ENCODE assay signal across 8 cellular contexts in genomic region chr11:60169264-60169915, GRCh38. TPM values are rescaled to one million over a fixed set of nuclear protein-coding genes. Genes with fewer than 3 reads are reported as not detected.
A peak's percentile ranks its signal among the peaks of the same experiment; 100 is the strongest.
DNase-seq lines count a peak whose midpoint lies in the region; ATAC-seq and TF ChIP-seq lines count a peak whose summit lies in the region.

No MANE protein-coding gene starts in this region.

- H3K9me3 ChIP-seq in liver (ENCODE audit: control insufficient read depth in 4 of 4, low read length in 3 of 4), result no peaks in the 10 kb centered on the region
- H3K9me3 ChIP-seq in CD8-positive, alpha-beta T cell (ENCODE audit: low read length), result no peaks in the 10 kb centered on the region

- ATAC-seq in HG03280 (IDR thresholded peaks at IDR 0.05; ENCODE audit: unreplicated experiment), result no peak
- ATAC-seq in CD8-positive, alpha-beta T cell, result no peak

- H3K27me3 Mint-ChIP-seq in CD8-positive, alpha-beta T cell (ENCODE audit: low read depth), result peaks cover 2% of the 10 kb centered on the region

- WGBS in liver, result 74% methylated on average over 6 of the region's 6 CpGs

- no peaks in the 10 kb centered on the region for H3K36me3 ChIP-seq in liver (ENCODE audit: control insufficient read depth in 4 of 4, insufficient read depth in 3 of 4, low read depth in 1 of 4, low read length in 3 of 4)
- H3K36me3 ChIP-seq in CD8-positive, alpha-beta T cell (ENCODE audit: insufficient read depth, low read length), result no peaks in the 10 kb centered on the region

- peak; percentile 41 for TF ChIP-seq CTCF in liver (IDR thresholded peaks at IDR 0.05; ENCODE audit: low read depth, low read length, missing input control)
- no peak for TF ChIP-seq CTCF in CD8-positive, alpha-beta T cell (IDR thresholded peaks at IDR 0.05)

- DNase-seq in CD1c-positive myeloid dendritic cell (ENCODE audit: extremely low spot score) (peak; percentile 73), astrocyte of the hippocampus (ENCODE audit: low read depth, low spot score) (peak; percentile 6), head of caudate nucleus (no peak), islet precursor cell (no peak)
- DNase-seq in Jurkat, Clone E6-1 (ENCODE audit: low read depth, low spot score), result peak; percentile 52
- no peak for DNase-seq in CD8-positive, alpha-beta T cell

- H3K9me3 Mint-ChIP-seq in CD8-positive, alpha-beta T cell, result peaks cover 8% of the 10 kb centered on the region

- no peak overlapping the region for H3K4me3 ChIP-seq in Jurkat, Clone E6-1 (ENCODE audit: low read length)
- no peak overlapping the region for H3K4me3 ChIP-seq in liver (ENCODE audit: low read depth in 1 of 3, low read length in 3 of 3)
- H3K4me3 ChIP-seq in CD8-positive, alpha-beta T cell (ENCODE audit: low read depth, low read length), result no peak overlapping the region

- POLR2A ChIA-PET in CD8-positive, alpha-beta T cell (lab: Charles Lee), result no interaction called here

- no peak overlapping the region for H3K4me3 Mint-ChIP-seq in CD8-positive, alpha-beta T cell

- H3K27me3 ChIP-seq in liver (ENCODE audit: control insufficient read depth in 4 of 4, insufficient read depth in 4 of 4, low read length in 3 of 4), result no peaks in the 10 kb centered on the region
- no peaks in the 10 kb centered on the region for H3K27me3 ChIP-seq in CD8-positive, alpha-beta T cell (ENCODE audit: insufficient read depth, low read length)

- no peaks in the 10 kb centered on the region for H3K4me1 ChIP-seq in liver (ENCODE audit: control insufficient read depth in 4 of 4, insufficient read depth in 4 of 4, low read length in 3 of 4)
- H3K4me1 ChIP-seq in CD8-positive, alpha-beta T cell (ENCODE audit: insufficient read depth, low read length), result no peaks in the 10 kb centered on the region

- intact Hi-C loops in CD8-positive, alpha-beta T cell (cut with DNase I, micrococcal nuclease), result no loop called here
- intact Hi-C loops in head of caudate nucleus (cut with DNase I), result no loop called here

- no peak overlapping the region for H3K9ac ChIP-seq in liver (ENCODE audit: low read depth in 1 of 2, low read length in 2 of 2)

- H3K27ac Mint-ChIP-seq in CD8-positive, alpha-beta T cell, result no peak overlapping the region

- no peaks in the 10 kb centered on the region for H3K4me1 Mint-ChIP-seq in CD8-positive, alpha-beta T cell (ENCODE audit: low read depth)

- TF ChIP-seq RAD21 in liver (IDR thresholded peaks at IDR 0.05), result peak; percentile 68 to 75

- H3K36me3 Mint-ChIP-seq in CD8-positive, alpha-beta T cell, result no peaks in the 10 kb centered on the region

- CTCF ChIA-PET in CD8-positive, alpha-beta T cell (lab: Charles Lee), result no interaction called here

- H3K27ac ChIP-seq in liver (ENCODE audit: low read depth in 1 of 2, low read length in 2 of 2), result no peak overlapping the region
- no peak overlapping the region for H3K27ac ChIP-seq in CD8-positive, alpha-beta T cell (ENCODE audit: low read depth, low read length)

TF ChIP-seq in liver, 16 proteins besides CTCF, POLR2A, EP300 and RAD21:
- TF ChIP-seq HNF4A (conservative IDR thresholded peaks at IDR 0.05) (no peak), JUND (IDR thresholded peaks at IDR 0.05) (no peak), RXRA (IDR thresholded peaks at IDR 0.05) (no peak)

RNA-seq across cellular contexts. Expression of gene MS4A6A, which starts 13.5 kb away (rescaled TPM):
- not detected for polyA plus RNA-seq in Jurkat, Clone E6-1 (2012; ENCODE audit: insufficient read depth, insufficient read length)
- 100 to 1,000 TPM in 1 of 2 donors, 10 to 100 TPM in 1; 83.4 to 115 TPM for total RNA-seq in liver
- 100 to 1,000 TPM in 1 of 2 donors, 10 to 100 TPM in 1; 64.6 to 117 TPM for polyA plus RNA-seq in liver
- total RNA-seq in CD8-positive, alpha-beta T cell, result not detected

Comparison
In these comparisons a context has a peak if more than half of its experiments do, and no peak if none do; other contexts are left out.
1. DNase-seq: peak in CD1c-positive myeloid dendritic cell (single experiment), Jurkat, Clone E6-1 (single experiment) and astrocyte of the hippocampus (single experiment); none in CD8-positive, alpha-beta T cell (0 of 7), head of caudate nucleus (0 of 42) and islet precursor cell (single experiment).
2. RNA of gene MS4A6A, which starts 13.5 kb away (total RNA-seq): 83.4 to 115 TPM in liver; not detected in CD8-positive, alpha-beta T cell; every median in the first group is over 10 times any median in the second.